In genomic region chr14:58416934-58417333, GRCh38 we compare ENCODE assay signal across 5 cellular contexts. TPM values are rescaled to one million over a fixed set of nuclear protein-coding genes. Genes with fewer than 3 reads are reported as not detected.
"Had no signal": no experiment of that assay in that cellular context is flagged by ENCODE, and none has a peak within 500 bp of the region (broad histone marks: within the 10 kb centered on the region; RNA-seq: fewer than 3 reads in every experiment).

No MANE protein-coding gene starts in this region.

RNA-seq across cellular contexts. Expression of gene TOMM20L, which starts 21.2 kb away (rescaled TPM):
- total RNA-seq: GM23248, H4, H7, HFFc6, HT1080 had no signal
